Comparison of ENCODE assay signal across 8 cellular contexts in the genomic region with DNA sequence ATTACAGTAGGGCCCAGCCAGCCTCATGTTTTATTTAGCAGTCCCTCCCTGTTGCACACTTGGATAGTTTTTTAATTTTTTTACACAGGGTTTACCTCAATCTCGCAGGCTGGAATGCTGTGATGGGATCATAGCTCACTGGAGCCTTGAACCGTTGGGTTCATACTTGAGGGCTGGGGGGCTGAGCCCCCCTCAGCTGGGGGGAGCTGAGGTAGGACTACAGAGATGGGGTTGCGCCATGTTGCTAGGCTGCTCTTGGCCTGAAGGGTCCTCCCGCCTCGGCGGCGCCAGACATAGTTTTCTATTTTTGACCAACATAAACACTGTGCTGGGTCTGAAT.
DNase-seq lines count a peak whose midpoint lies in the region; ATAC-seq and TF ChIP-seq lines count a peak whose summit lies in the region.
"Not testable (repeated sequence)": the region's sequence is repeated elsewhere in the genome, so short reads cannot be mapped to it uniquely, and the experiment has no call there.

No MANE protein-coding gene starts in this region.

- DNase-seq in CD4-positive, CD25-positive, alpha-beta regulatory T cell; OCI-LY7 (ENCODE audit: low spot score); adrenal gland; foreskin fibroblast; mesothelial cell of epicardium (ENCODE audit: low spot score in 2 of 2, unreplicated experiment in 2 of 2): not testable (repeated sequence)

- not testable (repeated sequence) for H3K27me3 Mint-ChIP-seq in CD4-positive, CD25-positive, alpha-beta regulatory T cell; mesothelial cell of epicardium (ENCODE audit: low read depth); stimulated activated memory B cell treated with anti-CD40 and anti-IgM and Interleukin-4, amounts not matched to agents 10 μg/mL and 1 μg/mL and 100 μg/mL, for 72 hours

- H2AFZ ChIP-seq in OCI-LY7 (ENCODE audit: low read length) = peak overlapping the region; percentile 80

- H3K27ac Mint-ChIP-seq in CD4-positive, CD25-positive, alpha-beta regulatory T cell = peak overlapping the region; percentile 98 to 100 (median 100)
- H3K27ac Mint-ChIP-seq in mesothelial cell of epicardium = peak overlapping the region; percentile 99
- H3K27ac Mint-ChIP-seq in stimulated activated memory B cell treated with anti-CD40 and anti-IgM and Interleukin-4, amounts not matched to agents 10 μg/mL and 1 μg/mL and 100 μg/mL, for 72 hours = peak overlapping the region; percentile 96

- not testable (repeated sequence) for H3K9me2 ChIP-seq in OCI-LY7 (ENCODE audit: insufficient read depth, low read length)

- not testable (repeated sequence) for H3K36me3 Mint-ChIP-seq in CD4-positive, CD25-positive, alpha-beta regulatory T cell; mesothelial cell of epicardium; stimulated activated memory B cell treated with anti-CD40 and anti-IgM and Interleukin-4, amounts not matched to agents 10 μg/mL and 1 μg/mL and 100 μg/mL, for 72 hours

- not testable (repeated sequence) for TF ChIP-seq CTCF in OCI-LY7 (conservative IDR thresholded peaks at IDR 0.05; ENCODE audit: low read length); foreskin fibroblast (IDR thresholded peaks at IDR 0.05; ENCODE audit: low read depth, low read length); mesothelial cell of epicardium (IDR thresholded peaks at IDR 0.05; ENCODE audit: unreplicated experiment)
- TF ChIP-seq CTCF in adrenal gland (IDR thresholded peaks at IDR 0.05) = peak in 1 of 6 experiments; percentile 9

- H3K4me3 Mint-ChIP-seq in CD4-positive, CD25-positive, alpha-beta regulatory T cell = peak overlapping the region; percentile 93 to 98 (median 96)
- H3K4me3 Mint-ChIP-seq in mesothelial cell of epicardium = peak overlapping the region; percentile 86
- peak overlapping the region; percentile 90 for H3K4me3 Mint-ChIP-seq in stimulated activated memory B cell treated with anti-CD40 and anti-IgM and Interleukin-4, amounts not matched to agents 10 μg/mL and 1 μg/mL and 100 μg/mL, for 72 hours

- not testable (repeated sequence) for TF ChIP-seq POLR2A in adrenal gland (IDR thresholded peaks at IDR 0.05)

- not testable (repeated sequence) for H3K27me3 ChIP-seq in CD4-positive, CD25-positive, alpha-beta regulatory T cell (ENCODE audit: control insufficient read depth, insufficient read depth, low read length); adrenal gland

- H3K4me1 ChIP-seq in CD4-positive, CD25-positive, alpha-beta regulatory T cell (ENCODE audit: control insufficient read depth, insufficient read depth, low read length, poor library complexity, severe bottlenecking); OCI-LY7 (ENCODE audit: insufficient read depth, low read length, poor library complexity, severe bottlenecking); adrenal gland (replicated peaks in 1 of 2): not testable (repeated sequence)

- peak overlapping the region; percentile 91 for H3K27ac ChIP-seq in CD4-positive, CD25-positive, alpha-beta regulatory T cell (ENCODE audit: insufficient read depth, low read length, poor library complexity, severe bottlenecking)
- H3K27ac ChIP-seq in OCI-LY7 (ENCODE audit: low read depth, low read length, poor library complexity, severe bottlenecking) = peak overlapping the region; percentile 80
- H3K27ac ChIP-seq in adrenal gland = peak overlapping the region; percentile 85 to 96 (median 89)

- H3K9me3 Mint-ChIP-seq in CD4-positive, CD25-positive, alpha-beta regulatory T cell; mesothelial cell of epicardium; stimulated activated memory B cell treated with anti-CD40 and anti-IgM and Interleukin-4, amounts not matched to agents 10 μg/mL and 1 μg/mL and 100 μg/mL, for 72 hours: not testable (repeated sequence)

- TSS peak; percentile 81 for BruUV-seq in OCI-LY7 (replicated peaks; lab: Mats Ljungman, UMichigan)

- not testable (repeated sequence) for H4K20me1 ChIP-seq in OCI-LY7 (ENCODE audit: insufficient read depth, low read length)

- H3K4me1 Mint-ChIP-seq in CD4-positive, CD25-positive, alpha-beta regulatory T cell = peaks cover 0 to 15% (median 6%) of the 10 kb centered on the region in 4 donors
- H3K4me1 Mint-ChIP-seq in mesothelial cell of epicardium; stimulated activated memory B cell treated with anti-CD40 and anti-IgM and Interleukin-4, amounts not matched to agents 10 μg/mL and 1 μg/mL and 100 μg/mL, for 72 hours: not testable (repeated sequence)

- CTCF ChIA-PET in OCI-LY7 (lab: Charles Lee; ENCODE audit: unreplicated experiment) = not testable (repeated sequence)

- peak overlapping the region; percentile 69 for H3K4me3 ChIP-seq in CD4-positive, CD25-positive, alpha-beta regulatory T cell (ENCODE audit: low read depth, low read length)
- peak overlapping the region; percentile 82 for H3K4me3 ChIP-seq in OCI-LY7 (ENCODE audit: low read depth, low read length, poor library complexity, severe bottlenecking)
- peak overlapping the region in 3 of 4 donors; percentile 56 to 86 (median 73) for H3K4me3 ChIP-seq in adrenal gland
- peak overlapping the region; percentile 56 to 72 for H3K4me3 ChIP-seq in foreskin fibroblast (ENCODE audit: low read depth in 1 of 2, low read length in 2 of 2)

- intact Hi-C loops in OCI-LY7 (cut with micrococcal nuclease; ENCODE audit: unreplicated experiment) = loop anchor here (1.0 to 5.0 kb wide), 2 partner anchors 154 to 242 kb away; a partner anchor contains a TSS
- intact Hi-C loops in adrenal gland (cut with DNase I) = not testable (repeated sequence)

- 0 to 5% (median 2%) methylated on average over 3 to 7 of the region's 7 CpGs; no CpG with 5 or more reads in 1 of the 4 donors for WGBS in adrenal gland, 4 donors

- POLR2A ChIA-PET in OCI-LY7 (lab: Charles Lee) = interaction anchor here (2.0 kb wide), 1 partner anchor 154 kb away, joined by 6 read pairs; a partner anchor contains a TSS

- not testable (repeated sequence) for H3K9me3 ChIP-seq in CD4-positive, CD25-positive, alpha-beta regulatory T cell (ENCODE audit: control insufficient read depth in 2 of 2, low read length in 2 of 2); OCI-LY7 (ENCODE audit: low read length); adrenal gland (replicated peaks in 1 of 3)

- peak in 1 of 2 donors; percentile 4 for ATAC-seq in CD4-positive, CD25-positive, alpha-beta regulatory T cell (ENCODE audit: low read depth in 2 of 2)
- ATAC-seq in GM19438 (IDR thresholded peaks at IDR 0.05; ENCODE audit: low read depth, unreplicated experiment) (peak; percentile 15), HG02981 (IDR thresholded peaks at IDR 0.05; ENCODE audit: unreplicated experiment) (peak; percentile 12)
- peak; percentile 37 for ATAC-seq in stimulated activated memory B cell treated with anti-CD40 and anti-IgM and Interleukin-4, amounts not matched to agents 10 μg/mL and 1 μg/mL and 100 μg/mL, for 72 hours

- not testable (repeated sequence) for H3K36me3 ChIP-seq in CD4-positive, CD25-positive, alpha-beta regulatory T cell (ENCODE audit: control insufficient read depth, insufficient read depth, low read length); OCI-LY7 (ENCODE audit: insufficient read depth, low read length); adrenal gland (replicated peaks in 1 of 2)

- H3K4me2 ChIP-seq in OCI-LY7 (ENCODE audit: low read length) = peak overlapping the region; percentile 65

- H3K79me2 ChIP-seq in OCI-LY7 (ENCODE audit: insufficient read depth, low read depth, low read length) = peaks cover 13% of the 10 kb centered on the region
